Comparison of ENCODE assay signal across 9 cellular contexts in genomic region chr12:101891462-101891971, GRCh38. TPM values are rescaled to one million over a fixed set of nuclear protein-coding genes. Genes with fewer than 3 reads are reported as not detected.
DNase-seq lines count a peak whose midpoint lies in the region; ATAC-seq and TF ChIP-seq lines count a peak whose summit lies in the region.
"Had no signal": no experiment of that assay in that cellular context is flagged by ENCODE, and none has a peak within 500 bp of the region (broad histone marks: within the 10 kb centered on the region; RNA-seq: fewer than 3 reads in every experiment).

No MANE protein-coding gene starts in this region.

- no peaks in the 10 kb centered on the region for H3K27me3 ChIP-seq in PC-3 (ENCODE audit: low read length)
- H3K27me3 ChIP-seq in gastroesophageal sphincter = no peaks in the 10 kb centered on the region
- H3K27me3 ChIP-seq in upper lobe of right lung = no peaks in the 10 kb centered on the region

- TF ChIP-seq CTCF in PC-3 (conservative IDR thresholded peaks at IDR 0.05; ENCODE audit: low read depth, low read length) = no peak
- TF ChIP-seq CTCF in gastroesophageal sphincter (IDR thresholded peaks at IDR 0.05) = no peak
- TF ChIP-seq CTCF in upper lobe of right lung (IDR thresholded peaks at IDR 0.05) = no peak

- no peak for TF ChIP-seq POLR2A in gastroesophageal sphincter (IDR thresholded peaks at IDR 0.05)

- H3K79me2 ChIP-seq in PC-3 (ENCODE audit: low read length) = no peaks in the 10 kb centered on the region

- H3K4me1 ChIP-seq in PC-3 (ENCODE audit: insufficient read depth, low read length) (peaks cover 44% of the 10 kb centered on the region), gastroesophageal sphincter (peaks cover 4 to 35% (median 5%) of the 10 kb centered on the region in 3 donors), upper lobe of right lung (peaks cover 26% of the 10 kb centered on the region)

- H3K36me3 ChIP-seq in PC-3 (ENCODE audit: low read depth, low read length) = no peaks in the 10 kb centered on the region
- H3K36me3 ChIP-seq in gastroesophageal sphincter = no peaks in the 10 kb centered on the region
- no peaks in the 10 kb centered on the region for H3K36me3 ChIP-seq in upper lobe of right lung

- H3F3A ChIP-seq in PC-3 (ENCODE audit: low read length, unreplicated experiment) = peaks cover 7% of the 10 kb centered on the region

- H3K9me3 ChIP-seq in PC-3 (ENCODE audit: low read length) (no peaks in the 10 kb centered on the region), gastroesophageal sphincter (no peaks in the 10 kb centered on the region), upper lobe of right lung (no peaks in the 10 kb centered on the region)
- H3K9me3 ChIP-seq: Caco-2 had no signal

- H3K9ac ChIP-seq in PC-3 (ENCODE audit: low read length) = no peak overlapping the region

- ATAC-seq in HG03045 (IDR thresholded peaks at IDR 0.05; ENCODE audit: unreplicated experiment) (peak; percentile 91), PC-3 (peak; percentile 67), gastroesophageal sphincter (peak; percentile 78), upper lobe of right lung (peak; percentile 94)

- BruUV-seq in PC-3 (replicated peaks; lab: Mats Ljungman, UMichigan) = no TSS peak

- DNase-seq in SKM-1 treated with dmso at 0.1 percent for 144 hours (lab: John Stamatoyannopoulos, UW; ENCODE audit: unreplicated experiment) = peak; percentile 52
- no peak for DNase-seq in SKM-1 (lab: John Stamatoyannopoulos, UW; ENCODE audit: unreplicated experiment)
- peak; percentile 69 for DNase-seq in PC-3
- DNase-seq in upper lobe of right lung = peak; percentile 77
- no peak for DNase-seq in DMS79 (lab: John Stamatoyannopoulos, UW)
- no peak for DNase-seq in GM19240 (ENCODE audit: insufficient read length, low spot score)

- CTCF ChIA-PET in PC-3 (lab: Charles Lee) = interaction anchor here (0.6 to 1.1 kb wide), 3 partner anchors 10 to 60 kb away, joined by 3 to 5 read pairs (median 4); no protein-coding TSS in a partner anchor

- H3K4me3 ChIP-seq in PC-3 (ENCODE audit: low read length) (peak overlapping the region; percentile 36; the same call in 1 of the 2 replicates), gastroesophageal sphincter (no peak overlapping the region), upper lobe of right lung (no peak overlapping the region)

- no peaks in the 10 kb centered on the region for H3K9me2 ChIP-seq in PC-3 (replicated peaks; ENCODE audit: low read length)

- H3K4me2 ChIP-seq in PC-3 (ENCODE audit: low read length) = peak overlapping the region; percentile 74

- 5 to 6% methylated on average over 3 of the region's 3 CpGs for WGBS in gastroesophageal sphincter (ENCODE audit: low coverage in 1 of 2), 2 donors

- intact Hi-C loops in PC-3 (cut with micrococcal nuclease) (loop anchor here (5.0 kb wide), 1 partner anchor 59 kb away; the partner anchor contains the start of gene GNPTAB), upper lobe of right lung (cut with DNase I) (no loop called here)

- no peaks in the 10 kb centered on the region for H4K20me1 ChIP-seq in PC-3 (ENCODE audit: low read length)

- TF ChIP-seq EP300 in gastroesophageal sphincter (IDR thresholded peaks at IDR 0.05) = no peak

- H3K27ac ChIP-seq in PC-3 (ENCODE audit: low read length) (peak overlapping the region; percentile 24), gastroesophageal sphincter (peak overlapping the region; percentile 52 to 77 (median 77)), upper lobe of right lung (peak overlapping the region; percentile 68)

- POLR2A ChIA-PET in PC-3 (lab: Charles Lee; ENCODE audit: unreplicated experiment) = interaction anchor here (0.7 to 0.8 kb wide), 2 partner anchors 13 to 233 kb away, joined by 3 to 12 read pairs; no protein-coding TSS in a partner anchor

- H2AFZ ChIP-seq in PC-3 (ENCODE audit: low read length) = peak overlapping the region; percentile 36

RNA-seq across cellular contexts. Expression of gene DRAM1, which starts 14.1 kb away (rescaled TPM):
- total RNA-seq in PC-3 (2014; rRNA removed) (4.0 and 5.2 TPM in 2 replicates), gastroesophageal sphincter (10 to 100 TPM; 13.2 to 29.1 (median 21.2) TPM), upper lobe of right lung (162 TPM)

Comparison
In these comparisons a context has a peak if more than half of its experiments do, and no peak if none do; other contexts are left out.
1. DNase-seq: peak in SKM-1 treated with dmso at 0.1 percent for 144 hours (single experiment), PC-3 (single experiment) and upper lobe of right lung (single experiment); none in SKM-1 (single experiment), DMS79 (single experiment) and GM19240 (single experiment).
2. H3K27ac ChIP-seq: peak in every context shown above with its lines; median percentile 77 in gastroesophageal sphincter; 68 in upper lobe of right lung; 24 in PC-3.
3. Peak in every context shown above with its lines, with median percentiles within 50 percentile points of each other: ATAC-seq.